1 cellular context compared by ENCODE assay signal in the genomic region with DNA sequence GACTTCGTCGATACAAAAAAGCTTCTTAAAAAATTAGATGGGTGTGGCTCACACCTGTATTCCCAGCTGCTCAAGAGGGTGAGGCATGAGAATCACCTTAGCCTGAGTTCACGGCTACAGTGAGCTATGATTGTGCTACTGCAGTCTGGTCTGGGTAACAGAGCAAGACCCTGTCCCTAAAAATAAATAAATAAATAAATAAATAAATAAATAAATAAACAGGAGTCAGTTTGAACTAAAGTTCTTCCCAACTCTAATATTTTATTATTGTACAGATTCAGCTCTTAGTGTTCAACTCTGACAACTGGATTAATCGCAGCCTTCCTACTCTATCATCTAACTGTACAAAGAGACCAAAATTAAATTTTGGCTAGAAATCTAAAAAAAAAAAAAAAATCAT.
TF ChIP-seq lines count a peak whose summit lies in the region.

No MANE protein-coding gene starts in this region.

TF ChIP-seq in HEK293, 187 proteins besides CTCF, POLR2A, EP300 and RAD21 (continued from another document and continues in another):
- no peak for TF ChIP-seq ZBTB21 (tag by site-specific recombination; IDR thresholded peaks at IDR 0.05)
- TF ChIP-seq ZXDB (tag by site-specific recombination; IDR thresholded peaks at IDR 0.05) = no peak
- TF ChIP-seq ZNF560 (tag by site-specific recombination; IDR thresholded peaks at IDR 0.05; ENCODE audit: borderline replicate concordance) = 0 out of 2 replicates have a peak, but pooled peaks have one; percentile 40
- peak; percentile 52; the same call in 1 of the 2 replicates for TF ChIP-seq ZNF140 (tag by site-specific recombination; IDR thresholded peaks at IDR 0.05)
- no peak for TF ChIP-seq ZNF837 (tag by site-specific recombination; IDR thresholded peaks at IDR 0.05)
- peak; percentile 88 for TF ChIP-seq ZNF394 (tag by site-specific recombination; IDR thresholded peaks at IDR 0.05; ENCODE audit: borderline replicate concordance)
- TF ChIP-seq ZNF518A (tag by site-specific recombination; conservative IDR thresholded peaks at IDR 0.05; ENCODE audit: low read depth) = peak; percentile 86
- TF ChIP-seq ZFP69B (tag by site-specific recombination; IDR thresholded peaks at IDR 0.05) = no peak
- TF ChIP-seq ZNF768 (tag by site-specific recombination; IDR thresholded peaks at IDR 0.05) = no peak
- no peak for TF ChIP-seq ZNF704 (tag by site-specific recombination; IDR thresholded peaks at IDR 0.05)
- no peak for TF ChIP-seq ZNF830 (tag by site-specific recombination; IDR thresholded peaks at IDR 0.05; ENCODE audit: low read depth)
- peak; percentile 44; the same call in 1 of the 2 replicates for TF ChIP-seq ZBTB8A (tag by site-specific recombination; IDR thresholded peaks at IDR 0.05)
- TF ChIP-seq ZNF24 (tag by site-specific recombination; IDR thresholded peaks at IDR 0.05) = no peak
- 0 out of 2 replicates have a peak, but pooled peaks have one; percentile 37 for TF ChIP-seq ZNF558 (tag by site-specific recombination; IDR thresholded peaks at IDR 0.05)
- no peak for TF ChIP-seq PRDM2 (tag by site-specific recombination; IDR thresholded peaks at IDR 0.05; ENCODE audit: borderline replicate concordance)
- TF ChIP-seq ZNF211 (tag by site-specific recombination; IDR thresholded peaks at IDR 0.05; ENCODE audit: low read depth) = no peak
- TF ChIP-seq ZNF292 (tag by site-specific recombination; IDR thresholded peaks at IDR 0.05; ENCODE audit: borderline replicate concordance, low read depth) = 0 out of 2 replicates have a peak, but pooled peaks have one; percentile 25
- TF ChIP-seq ZNF423 (tag by site-specific recombination; IDR thresholded peaks at IDR 0.05) = no peak
- 0 out of 2 replicates have a peak, but pooled peaks have one; percentile 23 for TF ChIP-seq ZNF138 (tag by site-specific recombination; IDR thresholded peaks at IDR 0.05; ENCODE audit: borderline replicate concordance)
- no peak for TF ChIP-seq ZNF664 (tag by site-specific recombination; IDR thresholded peaks at IDR 0.05)
- TF ChIP-seq ZNF157 (tag by site-specific recombination; IDR thresholded peaks at IDR 0.05) = no peak
- no peak for TF ChIP-seq ZNF529 (tag by site-specific recombination; IDR thresholded peaks at IDR 0.05; ENCODE audit: insufficient replicate concordance)
- no peak for TF ChIP-seq ZNF610 (tag by site-specific recombination; IDR thresholded peaks at IDR 0.05; ENCODE audit: borderline replicate concordance)
- no peak for TF ChIP-seq PRDM1 (tag by site-specific recombination; IDR thresholded peaks at IDR 0.05)
- TF ChIP-seq ZNF555 (tag by site-specific recombination; conservative IDR thresholded peaks at IDR 0.05) = peak; percentile 46
- TF ChIP-seq SP2 (tag by site-specific recombination; IDR thresholded peaks at IDR 0.05) = no peak
- TF ChIP-seq HOXD13 (CRISPR knock-in tag; IDR thresholded peaks at IDR 0.05; ENCODE audit: borderline replicate concordance) = no peak
- no peak for TF ChIP-seq EGR2 (tag by site-specific recombination; IDR thresholded peaks at IDR 0.05; ENCODE audit: low read depth)
- TF ChIP-seq SCRT2 (tag by site-specific recombination; IDR thresholded peaks at IDR 0.05) = no peak
- TF ChIP-seq ZNF654 (tag by site-specific recombination; IDR thresholded peaks at IDR 0.05; ENCODE audit: low read depth) = peak; percentile 32
- TF ChIP-seq ZNF623 (tag by site-specific recombination; IDR thresholded peaks at IDR 0.05) = peak; percentile 53
- TF ChIP-seq ZNF114 (tag by site-specific recombination; IDR thresholded peaks at IDR 0.05) = no peak
- TF ChIP-seq FEZF1 (tag by site-specific recombination; IDR thresholded peaks at IDR 0.05) = no peak
- TF ChIP-seq ZNF184 (tag by site-specific recombination; IDR thresholded peaks at IDR 0.05) = no peak
- no peak for TF ChIP-seq ZNF514 (tag by site-specific recombination; IDR thresholded peaks at IDR 0.05)
- peak; percentile 71 for TF ChIP-seq ZNF426 (tag by site-specific recombination; IDR thresholded peaks at IDR 0.05)
- TF ChIP-seq REST (tag by site-specific recombination; IDR thresholded peaks at IDR 0.05) = 0 out of 2 replicates have a peak, but pooled peaks have one; percentile 39
- TF ChIP-seq, protein P1, sequence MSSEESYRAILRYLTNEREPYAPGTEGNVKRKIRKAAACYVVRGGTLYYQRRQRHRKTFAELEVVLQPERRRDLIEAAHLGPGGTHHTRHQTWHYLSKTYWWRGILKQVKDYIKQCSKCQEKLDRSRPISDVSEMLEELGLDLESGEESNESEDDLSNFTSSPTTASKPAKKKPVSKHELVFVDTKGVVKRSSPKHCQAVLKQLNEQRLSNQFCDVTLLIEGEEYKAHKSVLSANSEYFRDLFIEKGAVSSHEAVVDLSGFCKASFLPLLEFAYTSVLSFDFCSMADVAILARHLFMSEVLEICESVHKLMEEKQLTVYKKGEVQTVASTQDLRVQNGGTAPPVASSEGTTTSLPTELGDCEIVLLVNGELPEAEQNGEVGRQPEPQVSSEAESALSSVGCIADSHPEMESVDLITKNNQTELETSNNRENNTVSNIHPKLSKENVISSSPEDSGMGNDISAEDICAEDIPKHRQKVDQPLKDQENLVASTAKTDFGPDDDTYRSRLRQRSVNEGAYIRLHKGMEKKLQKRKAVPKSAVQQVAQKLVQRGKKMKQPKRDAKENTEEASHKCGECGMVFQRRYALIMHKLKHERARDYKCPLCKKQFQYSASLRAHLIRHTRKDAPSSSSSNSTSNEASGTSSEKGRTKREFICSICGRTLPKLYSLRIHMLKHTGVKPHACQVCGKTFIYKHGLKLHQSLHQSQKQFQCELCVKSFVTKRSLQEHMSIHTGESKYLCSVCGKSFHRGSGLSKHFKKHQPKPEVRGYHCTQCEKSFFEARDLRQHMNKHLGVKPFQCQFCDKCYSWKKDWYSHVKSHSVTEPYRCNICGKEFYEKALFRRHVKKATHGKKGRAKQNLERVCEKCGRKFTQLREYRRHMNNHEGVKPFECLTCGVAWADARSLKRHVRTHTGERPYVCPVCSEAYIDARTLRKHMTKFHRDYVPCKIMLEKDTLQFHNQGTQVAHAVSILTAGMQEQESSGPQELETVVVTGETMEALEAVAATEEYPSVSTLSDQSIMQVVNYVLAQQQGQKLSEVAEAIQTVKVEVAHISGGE (tag by site-specific recombination; conservative IDR thresholded peaks at IDR 0.05; ENCODE audit: low read depth) = peak; percentile 61; the same call in 1 of the 2 replicates
